1 cellular context compared by ENCODE assay signal in the genomic region with DNA sequence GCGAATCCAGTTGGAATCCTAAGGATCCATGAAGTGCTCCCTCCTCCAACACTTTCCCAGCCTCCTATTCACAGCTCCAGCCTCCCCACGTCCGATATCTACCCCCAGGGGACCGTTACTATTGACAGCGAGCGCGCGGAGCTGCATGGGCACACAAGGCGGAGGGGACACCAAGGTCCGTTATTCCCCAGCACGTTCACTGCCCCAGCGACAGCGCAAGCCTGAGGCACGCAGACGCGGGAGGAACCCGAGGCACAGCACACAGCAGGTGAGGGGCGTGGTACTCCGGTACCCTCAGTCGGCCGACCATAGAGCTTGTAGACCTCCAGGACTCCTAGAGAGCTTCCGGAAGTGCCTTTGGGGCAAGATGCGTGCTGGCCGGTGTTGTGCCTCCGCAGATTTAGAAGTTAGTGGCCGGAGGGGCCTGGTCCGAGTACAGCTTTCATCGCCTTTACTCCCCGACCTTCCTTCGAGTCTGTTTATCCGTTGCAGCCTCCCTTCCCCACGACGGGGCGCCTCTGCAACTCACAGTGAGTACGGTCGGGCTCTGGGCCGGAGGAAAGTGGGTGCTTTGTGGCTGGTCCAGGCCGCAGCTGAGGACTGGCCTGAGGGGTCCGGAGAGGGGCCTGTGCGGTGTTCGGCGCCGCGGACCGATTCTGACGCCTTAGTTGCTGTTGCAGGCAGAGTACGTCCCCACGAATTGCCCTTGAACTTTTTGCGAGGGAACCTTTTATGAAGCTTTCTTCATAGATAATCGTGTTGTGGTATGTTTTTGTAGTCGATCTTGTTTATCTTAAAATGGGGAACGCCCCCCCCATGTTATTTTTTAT.
TF ChIP-seq lines count a peak whose summit lies in the region.

Gene ZKSCAN8 (plus strand): TSS at position 384 of the 830 bp plus-strand sequence. CDS start 6,525 bp downstream, outside the sequence.

TF ChIP-seq in HepG2, 621 proteins besides CTCF, POLR2A, EP300 and RAD21 (continued from another document and continues in another):
- TF ChIP-seq, protein P1, sequence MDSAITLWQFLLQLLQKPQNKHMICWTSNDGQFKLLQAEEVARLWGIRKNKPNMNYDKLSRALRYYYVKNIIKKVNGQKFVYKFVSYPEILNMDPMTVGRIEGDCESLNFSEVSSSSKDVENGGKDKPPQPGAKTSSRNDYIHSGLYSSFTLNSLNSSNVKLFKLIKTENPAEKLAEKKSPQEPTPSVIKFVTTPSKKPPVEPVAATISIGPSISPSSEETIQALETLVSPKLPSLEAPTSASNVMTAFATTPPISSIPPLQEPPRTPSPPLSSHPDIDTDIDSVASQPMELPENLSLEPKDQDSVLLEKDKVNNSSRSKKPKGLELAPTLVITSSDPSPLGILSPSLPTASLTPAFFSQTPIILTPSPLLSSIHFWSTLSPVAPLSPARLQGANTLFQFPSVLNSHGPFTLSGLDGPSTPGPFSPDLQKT (CRISPR knock-in tag; IDR thresholded peaks at IDR 0.05; ENCODE audit: borderline replicate concordance), result peak; percentile 70; the same call in 1 of the 2 replicates
- TF ChIP-seq TRIM22 (IDR thresholded peaks at IDR 0.05) (no peak), ZNF713 (CRISPR knock-in tag; IDR thresholded peaks at IDR 0.05) (peak; percentile 94; the same call in 1 of the 2 replicates), POGK (CRISPR knock-in tag; conservative IDR thresholded peaks at IDR 0.05) (peak; percentile 92; the same call in 1 of the 2 replicates), ZSCAN20 (CRISPR knock-in tag; IDR thresholded peaks at IDR 0.05; ENCODE audit: borderline replicate concordance) (no peak), ZNF543 (CRISPR knock-in tag; IDR thresholded peaks at IDR 0.05) (peak; percentile 97; the same call in 1 of the 2 replicates), ETV6 (CRISPR knock-in tag; conservative IDR thresholded peaks at IDR 0.05) (peak; percentile 93), NFKB2 (CRISPR knock-in tag; IDR thresholded peaks at IDR 0.05; ENCODE audit: borderline replicate concordance) (peak; percentile 99; the same call in 1 of the 2 replicates), HDAC6 (IDR thresholded peaks at IDR 0.05; ENCODE audit: low read depth, low read length) (no peak), FOXO1 (CRISPR knock-in tag; IDR thresholded peaks at IDR 0.05) (peak; percentile 84), RFX1 (IDR thresholded peaks at IDR 0.05) (no peak), SNAI1 (CRISPR knock-in tag; IDR thresholded peaks at IDR 0.05; ENCODE audit: borderline replicate concordance) (peak; percentile 99; the same call in 1 of the 2 replicates), ZNF253 (CRISPR knock-in tag; IDR thresholded peaks at IDR 0.05; ENCODE audit: borderline replicate concordance) (peak; percentile 83; the same call in 1 of the 2 replicates), TAF1 (CRISPR knock-in tag; IDR thresholded peaks at IDR 0.05) (peak; percentile 97), HDAC1 (CRISPR knock-in tag; IDR thresholded peaks at IDR 0.05) (peak; percentile 94), ZNF629 (CRISPR knock-in tag; conservative IDR thresholded peaks at IDR 0.05) (no peak; the same call in 1 of the 2 replicates), ZNF317 (CRISPR knock-in tag; IDR thresholded peaks at IDR 0.05) (peak; percentile 86), ZNF460 (CRISPR knock-in tag; IDR thresholded peaks at IDR 0.05; ENCODE audit: borderline replicate concordance) (no peak), PCBP1 (IDR thresholded peaks at IDR 0.05; ENCODE audit: borderline replicate concordance, low read depth, low read length) (peak; percentile 93; the same call in 1 of the 2 replicates), ZNF609 (CRISPR knock-in tag; IDR thresholded peaks at IDR 0.05; ENCODE audit: borderline replicate concordance) (peak; percentile 76), WIZ (CRISPR knock-in tag; IDR thresholded peaks at IDR 0.05) (peak; percentile 86; the same call in 1 of the 2 replicates), SP5 (CRISPR knock-in tag; IDR thresholded peaks at IDR 0.05; ENCODE audit: borderline replicate concordance, low read depth) (peak; percentile 88; the same call in 1 of the 2 replicates), ZNF292 (CRISPR knock-in tag; IDR thresholded peaks at IDR 0.05; ENCODE audit: borderline replicate concordance, low read depth) (peak; percentile 100), ZNF12 (CRISPR knock-in tag; IDR thresholded peaks at IDR 0.05) (0 out of 2 replicates have a peak, but pooled peaks have one; percentile 65), BHLHE40 (IDR thresholded peaks at IDR 0.05; ENCODE audit: low read length) (peak; percentile 70), CHD2 (IDR thresholded peaks at IDR 0.05; ENCODE audit: low read depth, low read length) (0 out of 2 replicates have a peak, but pooled peaks have one; percentile 20), GATAD2A (CRISPR knock-in tag; IDR thresholded peaks at IDR 0.05) (peak; percentile 89), ZBTB46 (CRISPR knock-in tag; IDR thresholded peaks at IDR 0.05; ENCODE audit: borderline replicate concordance) (peak; percentile 91; the same call in 1 of the 2 replicates), ASH2L (IDR thresholded peaks at IDR 0.05; ENCODE audit: insufficient read length, low read depth, low read length) (peak; percentile 98), ZNF256 (CRISPR knock-in tag; conservative IDR thresholded peaks at IDR 0.05) (peak; percentile 81; the same call in 1 of the 2 replicates), MED13 (CRISPR knock-in tag; IDR thresholded peaks at IDR 0.05) (peak; percentile 43; the same call in 1 of the 2 replicates), ZNF546 (CRISPR knock-in tag; conservative IDR thresholded peaks at IDR 0.05) (peak; percentile 75; the same call in 1 of the 2 replicates), ZFP82 (CRISPR knock-in tag; IDR thresholded peaks at IDR 0.05; ENCODE audit: borderline replicate concordance) (no peak), ZSCAN12 (CRISPR knock-in tag; IDR thresholded peaks at IDR 0.05) (no peak)
- TF ChIP-seq, protein P2, sequence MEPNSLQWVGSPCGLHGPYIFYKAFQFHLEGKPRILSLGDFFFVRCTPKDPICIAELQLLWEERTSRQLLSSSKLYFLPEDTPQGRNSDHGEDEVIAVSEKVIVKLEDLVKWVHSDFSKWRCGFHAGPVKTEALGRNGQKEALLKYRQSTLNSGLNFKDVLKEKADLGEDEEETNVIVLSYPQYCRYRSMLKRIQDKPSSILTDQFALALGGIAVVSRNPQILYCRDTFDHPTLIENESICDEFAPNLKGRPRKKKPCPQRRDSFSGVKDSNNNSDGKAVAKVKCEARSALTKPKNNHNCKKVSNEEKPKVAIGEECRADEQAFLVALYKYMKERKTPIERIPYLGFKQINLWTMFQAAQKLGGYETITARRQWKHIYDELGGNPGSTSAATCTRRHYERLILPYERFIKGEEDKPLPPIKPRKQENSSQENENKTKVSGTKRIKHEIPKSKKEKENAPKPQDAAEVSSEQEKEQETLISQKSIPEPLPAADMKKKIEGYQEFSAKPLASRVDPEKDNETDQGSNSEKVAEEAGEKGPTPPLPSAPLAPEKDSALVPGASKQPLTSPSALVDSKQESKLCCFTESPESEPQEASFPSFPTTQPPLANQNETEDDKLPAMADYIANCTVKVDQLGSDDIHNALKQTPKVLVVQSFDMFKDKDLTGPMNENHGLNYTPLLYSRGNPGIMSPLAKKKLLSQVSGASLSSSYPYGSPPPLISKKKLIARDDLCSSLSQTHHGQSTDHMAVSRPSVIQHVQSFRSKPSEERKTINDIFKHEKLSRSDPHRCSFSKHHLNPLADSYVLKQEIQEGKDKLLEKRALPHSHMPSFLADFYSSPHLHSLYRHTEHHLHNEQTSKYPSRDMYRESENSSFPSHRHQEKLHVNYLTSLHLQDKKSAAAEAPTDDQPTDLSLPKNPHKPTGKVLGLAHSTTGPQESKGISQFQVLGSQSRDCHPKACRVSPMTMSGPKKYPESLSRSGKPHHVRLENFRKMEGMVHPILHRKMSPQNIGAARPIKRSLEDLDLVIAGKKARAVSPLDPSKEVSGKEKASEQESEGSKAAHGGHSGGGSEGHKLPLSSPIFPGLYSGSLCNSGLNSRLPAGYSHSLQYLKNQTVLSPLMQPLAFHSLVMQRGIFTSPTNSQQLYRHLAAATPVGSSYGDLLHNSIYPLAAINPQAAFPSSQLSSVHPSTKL (CRISPR knock-in tag; IDR thresholded peaks at IDR 0.05), result peak; percentile 90
- TF ChIP-seq, protein P3, sequence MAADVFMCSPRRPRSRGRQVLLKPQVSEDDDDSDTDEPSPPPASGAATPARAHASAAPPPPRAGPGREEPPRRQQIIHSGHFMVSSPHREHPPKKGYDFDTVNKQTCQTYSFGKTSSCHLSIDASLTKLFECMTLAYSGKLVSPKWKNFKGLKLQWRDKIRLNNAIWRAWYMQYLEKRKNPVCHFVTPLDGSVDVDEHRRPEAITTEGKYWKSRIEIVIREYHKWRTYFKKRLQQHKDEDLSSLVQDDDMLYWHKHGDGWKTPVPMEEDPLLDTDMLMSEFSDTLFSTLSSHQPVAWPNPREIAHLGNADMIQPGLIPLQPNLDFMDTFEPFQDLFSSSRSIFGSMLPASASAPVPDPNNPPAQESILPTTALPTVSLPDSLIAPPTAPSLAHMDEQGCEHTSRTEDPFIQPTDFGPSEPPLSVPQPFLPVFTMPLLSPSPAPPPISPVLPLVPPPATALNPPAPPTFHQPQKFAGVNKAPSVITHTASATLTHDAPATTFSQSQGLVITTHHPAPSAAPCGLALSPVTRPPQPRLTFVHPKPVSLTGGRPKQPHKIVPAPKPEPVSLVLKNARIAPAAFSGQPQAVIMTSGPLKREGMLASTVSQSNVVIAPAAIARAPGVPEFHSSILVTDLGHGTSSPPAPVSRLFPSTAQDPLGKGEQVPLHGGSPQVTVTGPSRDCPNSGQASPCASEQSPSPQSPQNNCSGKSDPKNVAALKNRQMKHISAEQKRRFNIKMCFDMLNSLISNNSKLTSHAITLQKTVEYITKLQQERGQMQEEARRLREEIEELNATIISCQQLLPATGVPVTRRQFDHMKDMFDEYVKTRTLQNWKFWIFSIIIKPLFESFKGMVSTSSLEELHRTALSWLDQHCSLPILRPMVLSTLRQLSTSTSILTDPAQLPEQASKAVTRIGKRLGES (CRISPR knock-in tag; IDR thresholded peaks at IDR 0.05; ENCODE audit: borderline replicate concordance), result no peak
